Comparison of ENCODE assay signal across 12 cellular contexts in the genomic region with DNA sequence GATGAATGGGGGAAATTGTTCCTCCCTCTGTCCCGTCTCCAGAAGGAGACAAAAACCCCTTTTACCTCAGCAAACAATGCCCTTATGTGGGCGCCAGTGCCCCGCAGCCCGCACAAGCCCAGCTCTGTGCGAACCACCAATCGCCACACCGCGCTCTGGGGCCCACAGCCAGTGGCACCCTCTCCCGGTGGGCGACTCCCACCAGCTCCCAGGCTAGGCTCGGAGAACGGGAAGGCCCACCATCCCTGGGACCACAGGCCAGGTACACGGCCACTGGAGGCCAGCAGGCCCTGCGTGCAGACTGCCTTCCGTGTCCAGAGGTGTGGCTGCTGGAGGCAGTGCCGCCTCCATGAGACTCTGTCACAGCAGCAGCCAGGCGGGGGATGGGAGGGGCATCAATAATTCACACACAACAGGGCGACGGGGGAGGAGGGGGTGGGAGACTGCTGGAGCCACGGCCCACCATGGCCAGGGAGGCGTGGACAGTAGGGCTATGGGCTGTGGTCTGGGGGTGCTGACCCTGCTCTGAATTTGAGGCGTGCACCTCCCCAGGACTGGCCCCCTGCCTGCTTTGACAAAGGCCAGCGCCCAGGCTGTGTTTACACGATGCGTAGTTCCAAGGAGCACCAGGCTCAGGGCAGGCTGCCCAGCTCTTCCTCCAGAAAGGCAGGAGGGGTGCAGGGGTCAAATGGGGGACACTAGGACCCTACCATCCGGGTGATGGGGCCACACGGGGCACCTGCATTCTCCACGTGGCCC.
DNase-seq lines count a peak whose midpoint lies in the region; ATAC-seq and TF ChIP-seq lines count a peak whose summit lies in the region.
"Had no signal": no experiment of that assay in that cellular context is flagged by ENCODE, and none has a peak within 500 bp of the region (broad histone marks: within the 10 kb centered on the region; RNA-seq: fewer than 3 reads in every experiment).

No MANE protein-coding gene starts in this region.

- H3K4me3 ChIP-seq in muscle layer of duodenum (ENCODE audit: low read depth in 1 of 2, low read length in 2 of 2) (peak overlapping the region in 1 of 2 donors; percentile 43), transverse colon (peak overlapping the region in 1 of 4 donors; percentile 11)

- ATAC-seq in HG03135 (IDR thresholded peaks at IDR 0.05; ENCODE audit: unreplicated experiment) (no peak), HG02981 (IDR thresholded peaks at IDR 0.05; ENCODE audit: unreplicated experiment) (no peak)
- ATAC-seq: SK-N-SH treated with all-trans-retinoic acid at 6 μM for 48 hours had no signal

- H3K9me3 ChIP-seq in muscle layer of duodenum (ENCODE audit: control insufficient read depth in 1 of 2, low read length in 2 of 2) (no peaks in the 10 kb centered on the region), transverse colon (no peaks in the 10 kb centered on the region)

- no peaks in the 10 kb centered on the region for H3K36me3 ChIP-seq in muscle layer of duodenum (ENCODE audit: control insufficient read depth in 1 of 2, insufficient read depth in 2 of 2, low read length in 2 of 2)
- H3K36me3 ChIP-seq in transverse colon, result no peaks in the 10 kb centered on the region

- POLR2A ChIA-PET in activated CD4-positive, alpha-beta T cell treated with anti-CD3 and anti-CD28 coated beads, Interleukin-2, amount 10 ng/mL, durations not matched to agents 7 days and 5 days (lab: Charles Lee), result no interaction called here

- TF ChIP-seq EP300 in transverse colon (IDR thresholded peaks at IDR 0.05; ENCODE audit: low read depth), result no peak

- no peaks in the 10 kb centered on the region for H3K36me3 Mint-ChIP-seq in activated CD4-positive, alpha-beta T cell treated with anti-CD3 and anti-CD28 coated beads, Interleukin-2, amount 10 ng/mL, durations not matched to agents 7 days and 5 days (ENCODE audit: low read depth)

- H3K9me3 Mint-ChIP-seq in activated CD4-positive, alpha-beta T cell treated with anti-CD3 and anti-CD28 coated beads, Interleukin-2, amount 10 ng/mL, durations not matched to agents 7 days and 5 days, result no peaks in the 10 kb centered on the region

- intact Hi-C loops in transverse colon (cut with DNase I; ENCODE audit: low total_unique reads), result no loop called here

- H3K4me3 Mint-ChIP-seq in activated CD4-positive, alpha-beta T cell treated with anti-CD3 and anti-CD28 coated beads, Interleukin-2, amount 10 ng/mL, durations not matched to agents 7 days and 5 days, result no peak overlapping the region

- WGBS in transverse colon (ENCODE audit: low coverage in 1 of 2), 2 donors, result 35% methylated on average over 26 of the region's 28 CpGs; no CpG with 5 or more reads in 1 of the 2 donors

- H3K4me1 Mint-ChIP-seq in activated CD4-positive, alpha-beta T cell treated with anti-CD3 and anti-CD28 coated beads, Interleukin-2, amount 10 ng/mL, durations not matched to agents 7 days and 5 days, result no peaks in the 10 kb centered on the region

- in situ Hi-C loops in transverse colon (cut with MboI; ENCODE audit: low pct_ligation_motif_present in 1 of 4, low pct_unique_long_range_greater_than_20kb in 1 of 4, low sequenced_read_pairs in 3 of 4), result no loop called here

- no peaks in the 10 kb centered on the region for H3K27me3 ChIP-seq in muscle layer of duodenum (ENCODE audit: low read depth, low read length)
- H3K27me3 ChIP-seq in transverse colon, result no peaks in the 10 kb centered on the region

- DNase-seq in amygdala (lab: John Stamatoyannopoulos, UW) (peak in 54 of 56 donors; percentile 55 to 97 (median 86)), globus pallidus (ENCODE audit: low spot score) (peak; percentile 98), transverse colon (peak; percentile 80)
- DNase-seq in activated CD4-positive, alpha-beta T cell treated with anti-CD3 and anti-CD28 coated beads, Interleukin-2, amount 10 ng/mL, durations not matched to agents 7 days and 5 days, result no peak
- DNase-seq: activated CD4-positive, alpha-beta T cell treated with anti-CD3 and anti-CD28 coated beads for 4 hours; activated gamma-delta T cell; effector CD8-positive, alpha-beta T cell had no signal

- peak; percentile 63 for TF ChIP-seq POLR2A in transverse colon (IDR thresholded peaks at IDR 0.05)

- H3K27ac Mint-ChIP-seq in activated CD4-positive, alpha-beta T cell treated with anti-CD3 and anti-CD28 coated beads, Interleukin-2, amount 10 ng/mL, durations not matched to agents 7 days and 5 days, result no peak overlapping the region

- CTCF ChIA-PET in activated CD4-positive, alpha-beta T cell treated with anti-CD3 and anti-CD28 coated beads, Interleukin-2, amount 10 ng/mL, durations not matched to agents 7 days and 5 days (lab: Charles Lee), result no interaction called here

- H3K27me3 Mint-ChIP-seq in activated CD4-positive, alpha-beta T cell treated with anti-CD3 and anti-CD28 coated beads, Interleukin-2, amount 10 ng/mL, durations not matched to agents 7 days and 5 days, result no peaks in the 10 kb centered on the region

- H3K27ac ChIP-seq in muscle layer of duodenum (ENCODE audit: low read length) (peak overlapping the region; percentile 75), transverse colon (peak overlapping the region; percentile 87 to 96 (median 95))
- H3K27ac ChIP-seq: KMS-11 had no signal

- TF ChIP-seq CTCF in transverse colon (IDR thresholded peaks at IDR 0.05), result no peak

- H3K4me1 ChIP-seq in muscle layer of duodenum (ENCODE audit: control insufficient read depth in 1 of 2, insufficient read depth in 2 of 2, low read length in 2 of 2) (peaks cover 15 to 56% of the 10 kb centered on the region in 2 donors), transverse colon (peaks cover 64 to 66% (median 65%) of the 10 kb centered on the region in 4 donors)
